In the genomic region with DNA sequence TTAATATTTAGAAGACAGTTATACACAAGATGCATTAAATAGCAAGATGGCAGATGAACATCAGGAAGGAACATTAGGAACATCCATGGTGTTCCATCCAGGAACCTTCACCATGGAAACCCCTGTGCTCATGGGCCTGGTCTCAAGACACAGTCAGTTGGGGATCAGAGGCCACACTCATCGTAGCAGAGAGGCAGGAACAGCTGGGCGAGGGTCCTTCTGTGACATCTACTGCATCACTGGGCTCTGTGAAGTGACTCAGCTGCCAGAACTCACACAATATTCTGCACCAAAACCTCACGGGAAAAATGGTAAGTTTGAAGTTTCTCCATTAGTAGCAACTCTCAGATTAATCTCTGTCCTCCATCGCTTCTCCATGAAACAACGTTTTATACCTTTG, we compare ENCODE assay signal across 22 cellular contexts.
"Had no signal": no experiment of that assay in that cellular context is flagged by ENCODE, and none has a peak within 500 bp of the region (broad histone marks: within the 10 kb centered on the region; RNA-seq: fewer than 3 reads in every experiment).

No MANE protein-coding gene starts in this region.

- ATAC-seq: HepG2, T-cell had no signal

- H3K9ac ChIP-seq: SK-N-SH had no signal

- H3K4me2 ChIP-seq: SK-N-SH had no signal

- DNase-seq: IMR-90, Karpas-422, KG1, MM.1S, NCI-H1092 treated with DMSO at 0.1 percent for 48 hours, NCI-H1436, NCI-H187, NCI-H2029, NCI-H2081 treated with DMSO at 0.1 percent for 48 hours, NCI-H2171, NCI-H226, NCI-H446, NCI-H510A, NCI-H524 treated with DMSO at 0.1 percent for 48 hours, NCI-H69, NCI-H774, RPMI8226, SIG-M5, SK-N-SH, SW 1271, T-cell had no signal

- H3K9me3 ChIP-seq: SK-N-SH had no signal
